1 cellular context compared by ENCODE assay signal in genomic region chr11:128813729-128814128, GRCh38.
TF ChIP-seq lines count a peak whose summit lies in the region.

No MANE protein-coding gene starts in this region.

TF ChIP-seq in H1, 55 proteins besides CTCF, POLR2A, EP300 and RAD21:
- TF ChIP-seq HDAC6 (IDR thresholded peaks at IDR 0.05; ENCODE audit: low read depth, low read length) (no peak), RNF2 (IDR thresholded peaks at IDR 0.05; ENCODE audit: borderline replicate concordance, low read depth, low read length, missing control alignments, poor library complexity, severe bottlenecking) (no peak), SUZ12 (IDR thresholded peaks at IDR 0.05; ENCODE audit: low read length) (no peak), JUN (IDR thresholded peaks at IDR 0.05; ENCODE audit: low read depth, low read length) (no peak), SIN3A (conservative IDR thresholded peaks at IDR 0.05 in 1 of 2, IDR thresholded peaks at IDR 0.05 in 1 of 2; ENCODE audit: low read depth in 1 of 2, low read length in 2 of 2) (no peak), PHF8 (conservative IDR thresholded peaks at IDR 0.05; ENCODE audit: low read depth, low read length) (no peak), ASH2L (IDR thresholded peaks at IDR 0.05; ENCODE audit: low read length) (no peak), CBX8 (IDR thresholded peaks at IDR 0.05; ENCODE audit: borderline replicate concordance, low read depth, low read length) (no peak), CREB1 (IDR thresholded peaks at IDR 0.05) (no peak), CHD2 (IDR thresholded peaks at IDR 0.05; ENCODE audit: low read length) (no peak), NANOG (IDR thresholded peaks at IDR 0.05; ENCODE audit: insufficient read depth, low read depth, low read length, poor library complexity, severe bottlenecking) (no peak), E2F6 (IDR thresholded peaks at IDR 0.05) (no peak), CEBPB (IDR thresholded peaks at IDR 0.05; ENCODE audit: low read depth, low read length) (no peak), BCL11A (IDR thresholded peaks at IDR 0.05; ENCODE audit: low read depth in 2 of 2, low read length in 2 of 2) (no peak), KDM1A (IDR thresholded peaks at IDR 0.05; ENCODE audit: borderline replicate concordance, low read length) (no peak), KDM5A (IDR thresholded peaks at IDR 0.05; ENCODE audit: low read length) (no peak), TBP (IDR thresholded peaks at IDR 0.05; ENCODE audit: low read depth, low read length) (no peak), JUND (IDR thresholded peaks at IDR 0.05; ENCODE audit: low read length) (no peak), MAFK (IDR thresholded peaks at IDR 0.05; ENCODE audit: low read depth, low read length) (no peak)
